In genomic region chr18:40904295-40904694, GRCh38 we compare ENCODE assay signal across 1 cellular context.
TF ChIP-seq lines count a peak whose summit lies in the region.

No MANE protein-coding gene starts in this region.

TF ChIP-seq in GM23338, 12 proteins besides CTCF, POLR2A, EP300 and RAD21 (continued from another document):
- TF ChIP-seq ZNF462 (CRISPR knock-in tag; IDR thresholded peaks at IDR 0.05), result no peak
- no peak for TF ChIP-seq STAT1 (IDR thresholded peaks at IDR 0.05; ENCODE audit: unreplicated experiment)
- TF ChIP-seq ETS1 (IDR thresholded peaks at IDR 0.05), result no peak
- no peak for TF ChIP-seq REST (IDR thresholded peaks at IDR 0.05; ENCODE audit: unreplicated experiment)
- TF ChIP-seq ZNF114 (CRISPR knock-in tag; IDR thresholded peaks at IDR 0.05), result no peak
- no peak for TF ChIP-seq ZNF331 (CRISPR knock-in tag; IDR thresholded peaks at IDR 0.05; ENCODE audit: low read depth)
